ENCODE assay signal across 7 cellular contexts in the genomic region with DNA sequence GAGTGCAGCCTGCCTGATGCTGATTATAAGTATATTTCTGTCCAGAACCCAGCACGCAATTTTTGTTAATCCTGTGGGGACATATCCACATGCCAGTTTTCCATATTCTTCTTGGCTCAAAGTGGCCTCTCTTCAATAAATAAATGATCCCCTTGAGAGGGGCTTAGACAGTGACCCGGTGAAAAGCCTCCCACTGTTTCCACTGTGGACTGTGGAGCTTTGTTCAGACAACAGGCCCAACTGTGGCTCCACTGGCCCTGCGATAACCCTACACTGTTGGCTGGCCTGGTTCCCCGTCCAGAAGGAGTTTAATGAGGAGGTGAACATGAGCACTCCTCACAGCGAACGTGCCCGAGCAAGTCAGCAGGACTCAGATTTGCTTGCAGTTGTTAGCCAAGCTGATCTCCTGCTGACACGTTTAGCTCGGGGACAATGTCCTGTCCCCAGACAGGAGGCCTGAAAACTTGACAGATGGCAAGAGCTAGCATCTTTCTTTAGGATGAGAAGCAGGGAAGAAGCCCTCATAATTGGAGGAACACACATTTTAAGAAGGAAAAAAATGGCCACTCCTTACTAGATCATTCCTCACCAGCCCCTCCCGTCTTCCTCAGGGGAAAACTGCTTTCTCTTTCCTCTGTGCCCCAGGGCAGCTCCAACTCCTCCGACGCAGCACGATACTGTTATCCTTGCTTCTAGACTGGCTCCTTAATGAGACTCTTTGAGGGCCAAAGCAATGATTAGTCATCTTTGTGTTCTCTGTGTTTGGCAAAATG. TPM values are rescaled to one million over a fixed set of nuclear protein-coding genes. Genes with fewer than 3 reads are reported as not detected.
A peak's percentile ranks its signal among the peaks of the same experiment; 100 is the strongest.
DNase-seq lines count a peak whose midpoint lies in the region; ATAC-seq and TF ChIP-seq lines count a peak whose summit lies in the region.

No MANE protein-coding gene starts in this region.

- no peaks in the 10 kb centered on the region for H3K36me3 Mint-ChIP-seq in type B pancreatic cell

- H3K36me3 ChIP-seq in RWPE2 (ENCODE audit: low read depth) = no peaks in the 10 kb centered on the region
- no peaks in the 10 kb centered on the region for H3K36me3 ChIP-seq in thyroid gland

- WGBS in thyroid gland, 2 donors = 73 to 76% methylated on average over 13 of the region's 13 CpGs

- H3K27me3 Mint-ChIP-seq in type B pancreatic cell = peaks cover 2% of the 10 kb centered on the region

- TF ChIP-seq CTCF in RWPE2 (IDR thresholded peaks at IDR 0.05; ENCODE audit: poor library complexity, severe bottlenecking) (no peak), fibroblast of mammary gland (conservative IDR thresholded peaks at IDR 0.05; ENCODE audit: control insufficient read depth, insufficient read depth, low read depth, low read length) (no peak), type B pancreatic cell (conservative IDR thresholded peaks at IDR 0.05) (no peak), thyroid gland (IDR thresholded peaks at IDR 0.05) (no peak)

- peaks cover 4% of the 10 kb centered on the region for H3K9me3 Mint-ChIP-seq in type B pancreatic cell

- no peak overlapping the region for H3K4me3 Mint-ChIP-seq in type B pancreatic cell

- peak overlapping the region; percentile 82 for H3K27ac Mint-ChIP-seq in type B pancreatic cell

- peak; percentile 45 for DNase-seq in NCI-H1105 treated with DMSO at 0.1 percent for 48 hours (lab: John Stamatoyannopoulos, UW)
- no peak for DNase-seq in RWPE2 (ENCODE audit: low spot score)
- peak; percentile 44 for DNase-seq in fibroblast of mammary gland (ENCODE audit: low read depth)
- no peak for DNase-seq in type B pancreatic cell (ENCODE audit: extremely low spot score, unreplicated experiment)
- no peak for DNase-seq in stimulated activated naive CD4-positive, alpha-beta T cell (lab: John Stamatoyannopoulos, UW)
- DNase-seq in thyroid gland = no peak

- H3K4me3 ChIP-seq in RWPE2 (ENCODE audit: severe bottlenecking) (no peak overlapping the region), fibroblast of mammary gland (ENCODE audit: control insufficient read depth, low read depth, low read length) (no peak overlapping the region), thyroid gland (replicated peaks in 1 of 3) (no peak overlapping the region)

- H3K27ac ChIP-seq in RWPE2 (ENCODE audit: poor library complexity, severe bottlenecking) (peak overlapping the region; percentile 77), thyroid gland (no peak overlapping the region)

- ATAC-seq in RWPE2 (ENCODE audit: low read depth) (peak; percentile 98), HG03342 (IDR thresholded peaks at IDR 0.05; ENCODE audit: unreplicated experiment) (no peak)

- H3K9me3 ChIP-seq in RWPE2 (ENCODE audit: severe bottlenecking) (no peaks in the 10 kb centered on the region), thyroid gland (no peaks in the 10 kb centered on the region)

- H3K4me1 ChIP-seq in RWPE2 (ENCODE audit: insufficient read depth, poor library complexity, severe bottlenecking) (peaks cover 13% of the 10 kb centered on the region), thyroid gland (peaks cover 0 to 3% of the 10 kb centered on the region in 2 donors)

- intact Hi-C loops in thyroid gland (cut with DNase I) = no loop called here

- peaks cover 10% of the 10 kb centered on the region for H3K4me1 Mint-ChIP-seq in type B pancreatic cell (ENCODE audit: unreplicated experiment)

- TF ChIP-seq POLR2A in thyroid gland (IDR thresholded peaks at IDR 0.05) = no peak

- H3K27me3 ChIP-seq in RWPE2 (ENCODE audit: insufficient read depth, poor library complexity, severe bottlenecking) = no peaks in the 10 kb centered on the region
- no peaks in the 10 kb centered on the region for H3K27me3 ChIP-seq in thyroid gland

RNA-seq across cellular contexts. Expression of gene MTCL1, which starts 20.0 kb away (rescaled TPM):
- total RNA-seq in type B pancreatic cell (ENCODE audit: low replicate concordance) = 48.7 and 50.3 TPM in 2 replicates
- total RNA-seq in thyroid gland = 1 to 10 TPM; 2.0 to 3.2 (median 2.5) TPM

Comparison
In these comparisons a context has a peak if more than half of its experiments do, and no peak if none do; other contexts are left out.
1. DNase-seq: peak in NCI-H1105 treated with DMSO at 0.1 percent for 48 hours (single experiment) and fibroblast of mammary gland (single experiment); none in RWPE2 (single experiment), type B pancreatic cell (single experiment), stimulated activated naive CD4-positive, alpha-beta T cell (0 of 6) and thyroid gland (0 of 2).
2. RNA of gene MTCL1, which starts 20.0 kb away (total RNA-seq): 48.7 to 50.3 TPM in type B pancreatic cell; 2.0 to 3.2 TPM in thyroid gland; every median in the first group is over 10 times any median in the second.